ENCODE assay signal across 8 cellular contexts in the genomic region with DNA sequence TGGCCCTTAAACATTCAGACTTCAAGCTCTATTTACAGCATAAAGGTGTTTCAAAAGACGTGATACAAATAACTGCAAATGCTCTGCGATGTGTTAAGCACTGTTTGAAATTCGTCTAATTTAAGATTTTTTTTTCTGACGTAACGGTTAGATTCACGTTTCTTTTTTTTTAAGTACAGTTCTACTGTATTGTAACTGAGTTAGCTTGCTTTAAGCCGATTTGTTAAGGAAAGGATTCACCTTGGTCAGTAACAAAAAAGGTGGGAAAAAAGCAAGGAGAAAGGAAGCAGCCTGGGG. TPM values are rescaled to one million over a fixed set of nuclear protein-coding genes. Genes with fewer than 3 reads are reported as not detected.
DNase-seq lines count a peak whose midpoint lies in the region; ATAC-seq and TF ChIP-seq lines count a peak whose summit lies in the region.

No MANE protein-coding gene starts in this region.

- 30 to 43% methylated on average over 7 of the region's 7 CpGs for WGBS in body of pancreas, 2 donors
- 50% methylated on average over 7 of the region's 7 CpGs for WGBS in urinary bladder

- H3K4me3 ChIP-seq in body of pancreas (peak overlapping the region in 1 of 2 donors; percentile 63), urinary bladder (ENCODE audit: low read depth, low read length) (peak overlapping the region; percentile 45)

- H3K36me3 Mint-ChIP-seq in activated naive CD4-positive, alpha-beta T cell treated with anti-CD3 and anti-CD28 coated beads, Interleukin-2, amount 50 U/mL, for 24 hours, result no peaks in the 10 kb centered on the region
- H3K36me3 Mint-ChIP-seq in memory B cell, result no peaks in the 10 kb centered on the region

- H3K36me3 ChIP-seq in body of pancreas (replicated peaks in 1 of 2; ENCODE audit: insufficient read depth in 1 of 2, low read depth in 2 of 2) (no peaks in the 10 kb centered on the region), urinary bladder (ENCODE audit: insufficient read depth) (no peaks in the 10 kb centered on the region)

- no peak for DNase-seq in activated naive CD4-positive, alpha-beta T cell (lab: John Stamatoyannopoulos, UW)
- DNase-seq in body of pancreas, result no peak
- no peak for DNase-seq in memory B cell (ENCODE audit: low spot score in 2 of 2)
- no peak for DNase-seq in iPS-NIHi11 (ENCODE audit: low spot score)
- no peak for DNase-seq in stimulated activated naive CD4-positive, alpha-beta T cell treated with Interleukin-2 at 50 U/mL for 16 hours (lab: John Stamatoyannopoulos, UW)
- no peak for DNase-seq in SIG-M5 (lab: John Stamatoyannopoulos, UW)

- peaks cover 0 to 21% of the 10 kb centered on the region in 2 donors for H3K27me3 ChIP-seq in body of pancreas

- peaks cover 11% of the 10 kb centered on the region for H3K27me3 Mint-ChIP-seq in activated naive CD4-positive, alpha-beta T cell treated with anti-CD3 and anti-CD28 coated beads, Interleukin-2, amount 50 U/mL, for 24 hours
- H3K27me3 Mint-ChIP-seq in memory B cell, result peaks cover 10% of the 10 kb centered on the region

- no peaks in the 10 kb centered on the region for H3K9me3 Mint-ChIP-seq in activated naive CD4-positive, alpha-beta T cell treated with anti-CD3 and anti-CD28 coated beads, Interleukin-2, amount 50 U/mL, for 24 hours
- no peaks in the 10 kb centered on the region for H3K9me3 Mint-ChIP-seq in memory B cell

- H3K27ac Mint-ChIP-seq in activated naive CD4-positive, alpha-beta T cell treated with anti-CD3 and anti-CD28 coated beads, Interleukin-2, amount 50 U/mL, for 24 hours, result peak overlapping the region; percentile 70
- H3K27ac Mint-ChIP-seq in memory B cell, result no peak overlapping the region

- H3K4me3 Mint-ChIP-seq in activated naive CD4-positive, alpha-beta T cell treated with anti-CD3 and anti-CD28 coated beads, Interleukin-2, amount 50 U/mL, for 24 hours, result peak overlapping the region; percentile 88
- H3K4me3 Mint-ChIP-seq in memory B cell, result peak overlapping the region; percentile 87

- no peak for ATAC-seq in body of pancreas
- no peak for ATAC-seq in memory B cell (ENCODE audit: low read depth)

- no peak for TF ChIP-seq POLR2A in body of pancreas (IDR thresholded peaks at IDR 0.05)

- peaks cover 26% of the 10 kb centered on the region for H3K4me1 Mint-ChIP-seq in activated naive CD4-positive, alpha-beta T cell treated with anti-CD3 and anti-CD28 coated beads, Interleukin-2, amount 50 U/mL, for 24 hours
- peaks cover 7% of the 10 kb centered on the region for H3K4me1 Mint-ChIP-seq in memory B cell

- TF ChIP-seq CTCF in body of pancreas (IDR thresholded peaks at IDR 0.05), result no peak

- peaks cover 37% of the 10 kb centered on the region for H3K4me1 ChIP-seq in body of pancreas
- H3K4me1 ChIP-seq in urinary bladder (ENCODE audit: insufficient read depth), result no peaks in the 10 kb centered on the region

- H3K27ac ChIP-seq in body of pancreas (peak overlapping the region in 3 of 4 donors; percentile 5 to 63 (median 61)), urinary bladder (ENCODE audit: low read depth) (no peak overlapping the region)

- H3K9me3 ChIP-seq in body of pancreas, result no peaks in the 10 kb centered on the region

- intact Hi-C loops in body of pancreas (cut with DNase I), result no loop called here

RNA-seq across cellular contexts. Expression of a gene that starts 0.7 kb away (rescaled TPM):
- total RNA-seq in body of pancreas (1 to 10 TPM; 1.6 to 2.3 TPM), urinary bladder (3.4 TPM)
- polyA plus RNA-seq in urinary bladder, result 21.1 TPM

RNA-seq across cellular contexts. Expression of a gene that starts 49.0 kb away (rescaled TPM):
- not detected for total RNA-seq in body of pancreas
- total RNA-seq in urinary bladder, result not detected
- not detected for polyA plus RNA-seq in urinary bladder
